34 cellular contexts compared by ENCODE assay signal in genomic region chr18:73249030-73249429, GRCh38.
"Had no signal": no experiment of that assay in that cellular context is flagged by ENCODE, and none has a peak within 500 bp of the region (broad histone marks: within the 10 kb centered on the region; RNA-seq: fewer than 3 reads in every experiment).

No MANE protein-coding gene starts in this region.

- H3K9me3 ChIP-seq: adrenal gland, gastroesophageal sphincter had no signal

- H3K27me3 ChIP-seq: adrenal gland, brain microvascular endothelial cell, dorsolateral prefrontal cortex, gastroesophageal sphincter had no signal

- H3K4me3 ChIP-seq: adrenal gland, coronary artery, dorsolateral prefrontal cortex, gastroesophageal sphincter had no signal

- H3K4me1 Mint-ChIP-seq: activated CD4-positive, alpha-beta T cell treated with anti-CD3 and anti-CD28 coated beads for 36 hours; activated CD4-positive, alpha-beta T cell treated with anti-CD3 and anti-CD28 coated beads, Interleukin-2, amount 10 ng/mL, durations not matched to agents 24 days and 14 days; activated CD8-positive, alpha-beta memory T cell treated with anti-CD3 and anti-CD28 coated beads, Interleukin-2, amount 10 ng/mL, durations not matched to agents 7 days and 5 days; activated naive CD4-positive, alpha-beta T cell treated with anti-CD3 and anti-CD28 coated beads, Interleukin-2, amount 50 U/mL, for 24 hours; activated naive CD8-positive, alpha-beta T cell treated with anti-CD3 and anti-CD28 coated beads for 36 hours; activated naive CD8-positive, alpha-beta T cell treated with anti-CD3 and anti-CD28 coated beads, Interleukin-2, amount 50 U/mL, for 24 hours; central memory CD8-positive, alpha-beta T cell; T-helper 17 cell had no signal

- H3K4me3 Mint-ChIP-seq: activated CD4-positive, alpha-beta memory T cell treated with anti-CD3 and anti-CD28 coated beads for 36 hours; activated CD4-positive, alpha-beta T cell treated with anti-CD3 and anti-CD28 coated beads for 36 hours; activated CD4-positive, alpha-beta T cell treated with anti-CD3 and anti-CD28 coated beads, Interleukin-2, amount 10 ng/mL, durations not matched to agents 24 days and 14 days; activated CD8-positive, alpha-beta memory T cell treated with anti-CD3 and anti-CD28 coated beads, Interleukin-2, amount 10 ng/mL, durations not matched to agents 7 days and 5 days; activated CD8-positive, alpha-beta T cell treated with anti-CD3 and anti-CD28 coated beads, Interleukin-2, amount 10 ng/mL, durations not matched to agents 7 days and 5 days; activated naive CD4-positive, alpha-beta T cell treated with anti-CD3 and anti-CD28 coated beads for 36 hours; activated naive CD4-positive, alpha-beta T cell treated with anti-CD3 and anti-CD28 coated beads, Interleukin-2, amount 50 U/mL, for 24 hours; activated naive CD8-positive, alpha-beta T cell treated with anti-CD3 and anti-CD28 coated beads for 36 hours; activated naive CD8-positive, alpha-beta T cell treated with anti-CD3 and anti-CD28 coated beads, Interleukin-2, amount 50 U/mL, for 24 hours; activated T-helper 1 cell treated with anti-CD3 and anti-CD28 coated beads, Interleukin-12 subunit alpha, Interleukin-12 subunit beta, Interleukin-2, Interleukin-4 antibody, amounts not matched to agents 30 ng/mL and 10 ng/mL and 1 ng/mL, durations not matched to agents 14 hours and 24 hours and 36 hours; central memory CD8-positive, alpha-beta T cell; dendritic cell treated with granulocyte-macrophage colony-stimulating factor and Interleukin-4, amounts not matched to agents 40 ng/mL and 50 ng/mL, for 4 days; endodermal cell; T-helper 17 cell; T-helper 2 cell treated with Interferon-gamma antibody and Interleukin-4, amounts not matched to agents 5 μg/mL and 100 μg/mL, for 36 hours had no signal

- H3K27ac ChIP-seq: adrenal gland, brain microvascular endothelial cell, coronary artery, dorsolateral prefrontal cortex, gastroesophageal sphincter had no signal

- H3K27me3 Mint-ChIP-seq: activated CD4-positive, alpha-beta memory T cell treated with anti-CD3 and anti-CD28 coated beads for 36 hours; activated CD4-positive, alpha-beta T cell treated with anti-CD3 and anti-CD28 coated beads for 36 hours; activated CD4-positive, alpha-beta T cell treated with anti-CD3 and anti-CD28 coated beads, Interleukin-2, amount 10 ng/mL, durations not matched to agents 24 days and 14 days; activated CD8-positive, alpha-beta memory T cell treated with anti-CD3 and anti-CD28 coated beads, Interleukin-2, amount 10 ng/mL, durations not matched to agents 7 days and 5 days; activated naive CD4-positive, alpha-beta T cell treated with anti-CD3 and anti-CD28 coated beads, Interleukin-2, amount 50 U/mL, for 24 hours; activated naive CD8-positive, alpha-beta T cell treated with anti-CD3 and anti-CD28 coated beads for 36 hours; activated naive CD8-positive, alpha-beta T cell treated with anti-CD3 and anti-CD28 coated beads, Interleukin-2, amount 50 U/mL, for 24 hours; central memory CD8-positive, alpha-beta T cell; dendritic cell treated with granulocyte-macrophage colony-stimulating factor and Interleukin-4, amounts not matched to agents 40 ng/mL and 50 ng/mL, for 4 days; T-helper 17 cell had no signal

- H3K4me1 ChIP-seq: adrenal gland, gastroesophageal sphincter had no signal

- H3K9me3 Mint-ChIP-seq: activated CD4-positive, alpha-beta T cell treated with anti-CD3 and anti-CD28 coated beads, Interleukin-2, amount 10 ng/mL, durations not matched to agents 24 days and 14 days had no signal

- ATAC-seq: activated CD4-positive, alpha-beta T cell treated with anti-CD3 and anti-CD28 coated beads for 36 hours; activated CD8-positive, alpha-beta memory T cell treated with anti-CD3 and anti-CD28 coated beads, Interleukin-2, amount 10 ng/mL, durations not matched to agents 7 days and 5 days; activated CD8-positive, alpha-beta T cell treated with anti-CD3 and anti-CD28 coated beads, Interleukin-2, amount 10 ng/mL, durations not matched to agents 7 days and 5 days; activated naive CD8-positive, alpha-beta T cell treated with anti-CD3 and anti-CD28 coated beads, Interleukin-2, amount 50 U/mL, for 24 hours; esophagus mucosa; gastroesophageal sphincter; T-helper 17 cell had no signal

- H3K27ac Mint-ChIP-seq: activated CD4-positive, alpha-beta memory T cell treated with anti-CD3 and anti-CD28 coated beads for 36 hours; activated CD4-positive, alpha-beta T cell treated with anti-CD3 and anti-CD28 coated beads for 36 hours; activated CD4-positive, alpha-beta T cell treated with anti-CD3 and anti-CD28 coated beads, Interleukin-2, amount 10 ng/mL, durations not matched to agents 24 days and 14 days; activated CD8-positive, alpha-beta memory T cell treated with anti-CD3 and anti-CD28 coated beads, Interleukin-2, amount 10 ng/mL, durations not matched to agents 7 days and 5 days; activated CD8-positive, alpha-beta T cell treated with anti-CD3 and anti-CD28 coated beads, Interleukin-2, amount 10 ng/mL, durations not matched to agents 7 days and 5 days; activated naive CD4-positive, alpha-beta T cell treated with anti-CD3 and anti-CD28 coated beads for 36 hours; activated naive CD4-positive, alpha-beta T cell treated with anti-CD3 and anti-CD28 coated beads, Interleukin-2, amount 50 U/mL, for 24 hours; activated naive CD8-positive, alpha-beta T cell treated with anti-CD3 and anti-CD28 coated beads for 36 hours; activated naive CD8-positive, alpha-beta T cell treated with anti-CD3 and anti-CD28 coated beads, Interleukin-2, amount 50 U/mL, for 24 hours; activated T-helper 1 cell treated with anti-CD3 and anti-CD28 coated beads, Interleukin-12 subunit alpha, Interleukin-12 subunit beta, Interleukin-2, Interleukin-4 antibody, amounts not matched to agents 30 ng/mL and 10 ng/mL and 1 ng/mL, durations not matched to agents 14 hours and 24 hours and 36 hours; activated T-helper 2 cell treated with anti-CD3 and anti-CD28 coated beads, Interferon-gamma antibody, Interleukin-2, Interleukin-4, amounts not matched to agents 10 μg/mL and 5 μg/mL and 100 μg/mL, durations not matched to agents 14 hours and 24 hours and 36 hours; dendritic cell treated with granulocyte-macrophage colony-stimulating factor and Interleukin-4, amounts not matched to agents 40 ng/mL and 50 ng/mL, for 4 days; endodermal cell; T-helper 17 cell; T-helper 2 cell treated with Interferon-gamma antibody and Interleukin-4, amounts not matched to agents 5 μg/mL and 100 μg/mL, for 36 hours had no signal

- H3K36me3 Mint-ChIP-seq: activated CD4-positive, alpha-beta memory T cell treated with anti-CD3 and anti-CD28 coated beads for 36 hours; activated CD8-positive, alpha-beta memory T cell treated with anti-CD3 and anti-CD28 coated beads, Interleukin-2, amount 10 ng/mL, durations not matched to agents 7 days and 5 days; activated naive CD4-positive, alpha-beta T cell treated with anti-CD3 and anti-CD28 coated beads, Interleukin-2, amount 50 U/mL, for 24 hours; activated naive CD8-positive, alpha-beta T cell treated with anti-CD3 and anti-CD28 coated beads for 36 hours had no signal

- DNase-seq: activated CD4-positive, alpha-beta memory T cell treated with anti-CD3 and anti-CD28 coated beads for 36 hours; activated CD4-positive, alpha-beta T cell treated with anti-CD3 and anti-CD28 coated beads for 36 hours; activated CD4-positive, alpha-beta T cell treated with anti-CD3 and anti-CD28 coated beads, Interleukin-2, amount 10 ng/mL, durations not matched to agents 24 days and 14 days; activated CD4-positive, CD25-positive, alpha-beta regulatory T cell; activated CD4-positive, CD25-positive, alpha-beta regulatory T cell treated with anti-CD3 and anti-CD28 coated beads, Interleukin-2, amount 50 U/mL, for 72 hours; activated CD8-positive, alpha-beta memory T cell treated with anti-CD3 and anti-CD28 coated beads, Interleukin-2, amount 10 ng/mL, durations not matched to agents 7 days and 5 days; activated CD8-positive, alpha-beta memory T cell treated with anti-CD3 and anti-CD28 coated beads, Interleukin-2, amount 50 U/mL, for 4 hours; activated CD8-positive, alpha-beta T cell treated with anti-CD3 and anti-CD28 coated beads, Interleukin-2, amount 10 ng/mL, durations not matched to agents 7 days and 5 days; activated effector memory CD4-positive, alpha-beta T cell treated with anti-CD3 and anti-CD28 coated beads, Interleukin-2, amount 50 U/mL, for 16 hours; activated naive CD4-positive, alpha-beta T cell treated with anti-CD3 and anti-CD28 coated beads for 36 hours; activated naive CD8-positive, alpha-beta T cell treated with anti-CD3 and anti-CD28 coated beads for 36 hours; activated naive CD8-positive, alpha-beta T cell treated with anti-CD3 and anti-CD28 coated beads, Interleukin-2, amount 50 U/mL, for 24 hours; activated T-cell treated with anti-CD3 and anti-CD28 coated beads, Interleukin-2, amount 50 U/mL, for 1 hour; activated T-cell treated with anti-CD3 and anti-CD28 coated beads, Interleukin-2, amount 50 U/mL, for 48 hours; adrenal gland; amygdala; aorta; brain microvascular endothelial cell; dorsolateral prefrontal cortex; effector memory CD4-positive, alpha-beta T cell; endodermal cell; foreskin melanocyte; T-helper 1 cell; T-helper 17 cell; T1000 had no signal

- H3K36me3 ChIP-seq: adrenal gland, brain microvascular endothelial cell, gastroesophageal sphincter had no signal
